Comparison of ENCODE assay signal across 17 cellular contexts in genomic region chr3:6860149-6860548, GRCh38. TPM values are rescaled to one million over a fixed set of nuclear protein-coding genes. Genes with fewer than 3 reads are reported as not detected.
DNase-seq lines count a peak whose midpoint lies in the region; ATAC-seq and TF ChIP-seq lines count a peak whose summit lies in the region.
"Had no signal": no experiment of that assay in that cellular context is flagged by ENCODE, and none has a peak within 500 bp of the region (broad histone marks: within the 10 kb centered on the region; RNA-seq: fewer than 3 reads in every experiment).

No MANE protein-coding gene starts in this region.

- TF ChIP-seq CTCF in GM10266 (IDR thresholded peaks at IDR 0.05; ENCODE audit: control insufficient read depth, insufficient read depth, low read depth, missing control alignments) (no peak), glutamatergic neuron (IDR thresholded peaks at IDR 0.05; ENCODE audit: partially characterized antibody, unreplicated experiment) (no peak), nephron (IDR thresholded peaks at IDR 0.05; ENCODE audit: unreplicated experiment in 3 of 3) (no peak)

- peaks cover 3% of the 10 kb centered on the region for H3K4me1 Mint-ChIP-seq in glutamatergic neuron (ENCODE audit: low read depth, unreplicated experiment)
- H3K4me1 Mint-ChIP-seq in nephron = peaks cover 17% of the 10 kb centered on the region
- H3K4me1 Mint-ChIP-seq: activated CD4-positive, alpha-beta T cell treated with anti-CD3 and anti-CD28 coated beads for 36 hours; CD14-positive monocyte had no signal

- H3K36me3 Mint-ChIP-seq in glutamatergic neuron (ENCODE audit: unreplicated experiment) (no peaks in the 10 kb centered on the region), nephron (ENCODE audit: low read depth) (no peaks in the 10 kb centered on the region)

- DNase-seq in GM10266 (ENCODE audit: extremely low spot score) = peak; percentile 14
- DNase-seq in NCI-H146 (lab: John Stamatoyannopoulos, UW) = peak; percentile 14
- DNase-seq in glutamatergic neuron = no peak
- no peak for DNase-seq in midbrain (lab: John Stamatoyannopoulos, UW)
- no peak for DNase-seq in KG1 (lab: John Stamatoyannopoulos, UW)
- no peak for DNase-seq in DMS153 treated with DMSO at 0.1 percent for 48 hours (lab: John Stamatoyannopoulos, UW; ENCODE audit: unreplicated experiment)
- DNase-seq: activated CD4-positive, alpha-beta T cell treated with anti-CD3 and anti-CD28 coated beads for 36 hours; activated CD8-positive, alpha-beta memory T cell treated with anti-CD3 and anti-CD28 coated beads, Interleukin-2, amount 10 ng/mL, durations not matched to agents 7 days and 5 days; cerebellar nuclear complex; mesenchymal stem cell; NCI-H1930; stimulated activated CD4-positive, alpha-beta T cell treated with anti-CD3 and anti-CD28 coated beads, Interleukin-12 subunit alpha, Interleukin-12 subunit beta, amount 100 ng/mL, for 4 hours had no signal

- H3K27ac Mint-ChIP-seq in glutamatergic neuron (ENCODE audit: unreplicated experiment) (no peak overlapping the region), nephron (no peak overlapping the region)
- H3K27ac Mint-ChIP-seq: activated CD4-positive, alpha-beta T cell treated with anti-CD3 and anti-CD28 coated beads for 36 hours; activated CD8-positive, alpha-beta memory T cell treated with anti-CD3 and anti-CD28 coated beads, Interleukin-2, amount 10 ng/mL, durations not matched to agents 7 days and 5 days; CD14-positive monocyte had no signal

- peaks cover 10% of the 10 kb centered on the region for H3K9me3 Mint-ChIP-seq in glutamatergic neuron (ENCODE audit: unreplicated experiment)
- H3K9me3 Mint-ChIP-seq in nephron = no peaks in the 10 kb centered on the region

- peaks cover 23% of the 10 kb centered on the region for H3K27me3 Mint-ChIP-seq in glutamatergic neuron (ENCODE audit: unreplicated experiment)
- H3K27me3 Mint-ChIP-seq in nephron (ENCODE audit: low read depth) = peaks cover 91% of the 10 kb centered on the region

- no peak for ATAC-seq in HG03095 (IDR thresholded peaks at IDR 0.05; ENCODE audit: unreplicated experiment)
- ATAC-seq: activated CD4-positive, alpha-beta T cell treated with anti-CD3 and anti-CD28 coated beads for 36 hours; activated CD8-positive, alpha-beta memory T cell treated with anti-CD3 and anti-CD28 coated beads, Interleukin-2, amount 10 ng/mL, durations not matched to agents 7 days and 5 days had no signal

- H3K4me3 Mint-ChIP-seq in glutamatergic neuron (ENCODE audit: unreplicated experiment) = peak overlapping the region; percentile 63
- H3K4me3 Mint-ChIP-seq in nephron = peak overlapping the region; percentile 70 to 83 (median 80)
- H3K4me3 Mint-ChIP-seq: activated CD4-positive, alpha-beta T cell treated with anti-CD3 and anti-CD28 coated beads for 36 hours; activated CD8-positive, alpha-beta memory T cell treated with anti-CD3 and anti-CD28 coated beads, Interleukin-2, amount 10 ng/mL, durations not matched to agents 7 days and 5 days had no signal

RNA-seq across cellular contexts. Expression of gene GRM7, which starts 0.8 kb away (rescaled TPM):
- total RNA-seq in glutamatergic neuron (ENCODE audit: unreplicated experiment) = 1.4 TPM
- total RNA-seq: activated CD4-positive, alpha-beta T cell treated with anti-CD3 and anti-CD28 coated beads for 36 hours; activated CD8-positive, alpha-beta memory T cell treated with anti-CD3 and anti-CD28 coated beads, Interleukin-2, amount 10 ng/mL, durations not matched to agents 7 days and 5 days; fibroblast of lung; NCI-H460 had no signal

Comparison
In these comparisons a context has a peak if more than half of its experiments do, and no peak if none do; other contexts are left out.
1. DNase-seq: peak in GM10266 (single experiment) and NCI-H146 (single experiment); none in glutamatergic neuron (single experiment), midbrain (single experiment), KG1 (single experiment) and DMS153 treated with DMSO at 0.1 percent for 48 hours (single experiment).